Comparison of ENCODE assay signal across 24 cellular contexts in genomic region chr17:14730821-14731220, GRCh38.
"Had no signal": no experiment of that assay in that cellular context is flagged by ENCODE, and none has a peak within 500 bp of the region (broad histone marks: within the 10 kb centered on the region; RNA-seq: fewer than 3 reads in every experiment).

No MANE protein-coding gene starts in this region.

- H3K79me2 ChIP-seq: parathyroid adenoma had no signal

- H3K4me3 ChIP-seq: colonic mucosa, esophagus squamous epithelium, lower lobe of right lung, spleen, testis, tibial artery, upper lobe of left lung had no signal

- H3K27me3 ChIP-seq: colonic mucosa, esophagus squamous epithelium, neutrophil, spleen, testis, tibial artery, upper lobe of left lung had no signal

- H2AFZ ChIP-seq: parathyroid adenoma had no signal

- H3K27me3 Mint-ChIP-seq: dendritic cell treated with granulocyte-macrophage colony-stimulating factor and Interleukin-4, amounts not matched to agents 40 ng/mL and 50 ng/mL, for 4 days; progenitor cell of endocrine pancreas; stimulated activated memory B cell treated with anti-CD40 and anti-IgM and Interleukin-4, amounts not matched to agents 10 μg/mL and 1 μg/mL and 100 μg/mL, for 72 hours had no signal

- H3K27ac Mint-ChIP-seq: dendritic cell treated with granulocyte-macrophage colony-stimulating factor and Interleukin-4, amounts not matched to agents 40 ng/mL and 50 ng/mL, for 4 days; immature natural killer cell; naive B cell; natural killer cell treated with Interleukin-12 subunit alpha and Interleukin-12 subunit beta and Interleukin-15 and Interleukin-18, amount 100 ng/mL, for 72 hours; progenitor cell of endocrine pancreas; stimulated activated memory B cell treated with anti-CD40 and anti-IgM and Interleukin-4, amounts not matched to agents 10 μg/mL and 1 μg/mL and 100 μg/mL, for 72 hours had no signal

- ATAC-seq: left ventricle myocardium superior; lower lobe of right lung; natural killer cell treated with Interleukin-12 subunit alpha and Interleukin-12 subunit beta and Interleukin-15 and Interleukin-18, amount 100 ng/mL, for 72 hours; sciatic nerve; stimulated activated memory B cell treated with anti-CD40 and anti-IgM and Interleukin-4, amounts not matched to agents 10 μg/mL and 1 μg/mL and 100 μg/mL, for 72 hours; stimulated activated naive CD8-positive, alpha-beta T cell treated with anti-CD3 and anti-CD28 coated beads, Interleukin-15, Interleukin-2, amounts not matched to agents 100 U/mL and 50 U/mL, for 24 hours had no signal

- H3K27ac ChIP-seq: colonic mucosa, esophagus squamous epithelium, lower lobe of right lung, neutrophil, parathyroid adenoma, spleen, testis, tibial artery, upper lobe of left lung had no signal

- H3K4me3 Mint-ChIP-seq: dendritic cell treated with granulocyte-macrophage colony-stimulating factor and Interleukin-4, amounts not matched to agents 40 ng/mL and 50 ng/mL, for 4 days; immature natural killer cell; naive B cell; natural killer cell treated with Interleukin-12 subunit alpha and Interleukin-12 subunit beta and Interleukin-15 and Interleukin-18, amount 100 ng/mL, for 72 hours; neural crest cell; stimulated activated memory B cell treated with anti-CD40 and anti-IgM and Interleukin-4, amounts not matched to agents 10 μg/mL and 1 μg/mL and 100 μg/mL, for 72 hours had no signal

- H3K36me3 ChIP-seq: colonic mucosa, esophagus squamous epithelium, lower lobe of right lung, neutrophil, spleen, tibial artery, upper lobe of left lung had no signal

- H3K4me1 ChIP-seq: colonic mucosa, lower lobe of right lung, parathyroid adenoma, spleen, testis, tibial artery, upper lobe of left lung had no signal

- DNase-seq: colonic mucosa; effector memory CD4-positive, alpha-beta T cell; esophagus squamous epithelium; hypothalamus; immature natural killer cell; islet precursor cell; left ventricle myocardium superior; lower lobe of right lung; naive B cell; spleen; stimulated activated CD4-positive, alpha-beta T cell treated with anti-CD3 and anti-CD28 coated beads, Interleukin-4, amount 100 ng/mL, for 4 hours; stimulated activated naive CD8-positive, alpha-beta T cell treated with anti-CD3 and anti-CD28 coated beads, Interleukin-15, Interleukin-2, amounts not matched to agents 100 U/mL and 50 U/mL, for 24 hours; substantia nigra; testis; tibial artery; upper lobe of left lung had no signal

- H3K9ac ChIP-seq: parathyroid adenoma had no signal

- H3K4me1 Mint-ChIP-seq: immature natural killer cell; naive B cell; stimulated activated memory B cell treated with anti-CD40 and anti-IgM and Interleukin-4, amounts not matched to agents 10 μg/mL and 1 μg/mL and 100 μg/mL, for 72 hours had no signal

- H3K9me3 Mint-ChIP-seq: immature natural killer cell; natural killer cell treated with Interleukin-12 subunit alpha and Interleukin-12 subunit beta and Interleukin-15 and Interleukin-18, amount 100 ng/mL, for 72 hours; stimulated activated memory B cell treated with anti-CD40 and anti-IgM and Interleukin-4, amounts not matched to agents 10 μg/mL and 1 μg/mL and 100 μg/mL, for 72 hours had no signal

- H3K9me3 ChIP-seq: colonic mucosa, esophagus squamous epithelium, lower lobe of right lung, neutrophil, spleen, testis, tibial artery, upper lobe of left lung had no signal

- H3K36me3 Mint-ChIP-seq: immature natural killer cell; naive B cell; natural killer cell treated with Interleukin-12 subunit alpha and Interleukin-12 subunit beta and Interleukin-15 and Interleukin-18, amount 100 ng/mL, for 72 hours; stimulated activated memory B cell treated with anti-CD40 and anti-IgM and Interleukin-4, amounts not matched to agents 10 μg/mL and 1 μg/mL and 100 μg/mL, for 72 hours had no signal
